1 cellular context compared by ENCODE assay signal in the genomic region with DNA sequence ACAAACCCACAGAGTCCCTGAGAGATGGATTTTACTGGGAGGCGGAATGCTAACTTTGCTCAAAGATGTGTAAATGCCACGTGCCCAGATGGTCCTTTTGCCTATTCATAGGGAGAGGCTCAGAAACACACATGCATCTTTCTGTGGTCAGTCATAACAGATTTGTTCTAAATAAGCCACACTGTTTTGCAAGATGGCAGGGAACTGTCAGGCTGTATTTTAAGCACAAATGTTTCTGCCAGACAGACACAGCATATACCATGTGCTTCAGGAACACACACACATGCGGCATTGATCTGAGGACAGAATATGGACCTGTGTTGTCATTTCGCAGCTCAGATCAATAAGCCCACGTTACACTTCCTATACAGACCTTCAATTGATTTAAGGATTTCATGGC.
TF ChIP-seq lines count a peak whose summit lies in the region.

No MANE protein-coding gene starts in this region.

TF ChIP-seq in HCT116, 20 proteins besides CTCF, POLR2A, EP300 and RAD21 (continued from another document):
- TF ChIP-seq, protein P1, sequence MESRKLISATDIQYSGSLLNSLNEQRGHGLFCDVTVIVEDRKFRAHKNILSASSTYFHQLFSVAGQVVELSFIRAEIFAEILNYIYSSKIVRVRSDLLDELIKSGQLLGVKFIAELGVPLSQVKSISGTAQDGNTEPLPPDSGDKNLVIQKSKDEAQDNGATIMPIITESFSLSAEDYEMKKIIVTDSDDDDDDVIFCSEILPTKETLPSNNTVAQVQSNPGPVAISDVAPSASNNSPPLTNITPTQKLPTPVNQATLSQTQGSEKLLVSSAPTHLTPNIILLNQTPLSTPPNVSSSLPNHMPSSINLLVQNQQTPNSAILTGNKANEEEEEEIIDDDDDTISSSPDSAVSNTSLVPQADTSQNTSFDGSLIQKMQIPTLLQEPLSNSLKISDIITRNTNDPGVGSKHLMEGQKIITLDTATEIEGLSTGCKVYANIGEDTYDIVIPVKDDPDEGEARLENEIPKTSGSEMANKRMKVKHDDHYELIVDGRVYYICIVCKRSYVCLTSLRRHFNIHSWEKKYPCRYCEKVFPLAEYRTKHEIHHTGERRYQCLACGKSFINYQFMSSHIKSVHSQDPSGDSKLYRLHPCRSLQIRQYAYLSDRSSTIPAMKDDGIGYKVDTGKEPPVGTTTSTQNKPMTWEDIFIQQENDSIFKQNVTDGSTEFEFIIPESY (IDR thresholded peaks at IDR 0.05; ENCODE audit: extremely low read depth, insufficient replicate concordance, low read length): no peak
- TF ChIP-seq ELF1 (IDR thresholded peaks at IDR 0.05; ENCODE audit: borderline replicate concordance, low read depth) (no peak), YY1 (IDR thresholded peaks at IDR 0.05; ENCODE audit: extremely low read depth, insufficient replicate concordance, low read depth, low read length) (no peak)
